14 cellular contexts compared by ENCODE assay signal in the genomic region with DNA sequence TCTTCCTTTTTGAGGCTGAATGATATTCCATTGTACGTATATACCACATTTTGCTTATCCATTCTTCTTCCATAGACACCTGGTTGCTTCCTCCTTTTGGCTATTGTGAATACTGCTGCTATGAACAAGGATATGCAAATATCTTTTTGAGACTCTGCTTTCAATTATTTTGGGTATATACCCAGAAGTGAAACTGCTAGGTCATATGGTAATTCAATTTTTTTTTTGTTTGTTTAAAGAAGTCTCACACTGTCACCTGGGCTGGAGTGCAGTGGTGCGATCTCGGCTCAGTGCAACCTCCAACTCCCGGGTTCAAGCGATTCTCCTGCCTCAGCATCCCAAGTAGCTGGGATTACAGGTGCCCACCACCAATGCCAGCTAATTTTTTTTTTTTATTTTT.
DNase-seq lines count a peak whose midpoint lies in the region; ATAC-seq, FAIRE-seq and TF ChIP-seq lines count a peak whose summit lies in the region.
"Had no signal": no experiment of that assay in that cellular context is flagged by ENCODE, and none has a peak within 500 bp of the region (broad histone marks: within the 10 kb centered on the region; RNA-seq: fewer than 3 reads in every experiment).

No MANE protein-coding gene starts in this region.

- POLR2A ChIA-PET in OCI-LY7 (lab: Charles Lee) = interaction anchor here (2.0 kb wide), 1 partner anchor 77 kb away, joined by 8 read pairs; no protein-coding TSS in a partner anchor

- H3K4me1 ChIP-seq in OCI-LY7 (ENCODE audit: insufficient read depth, low read length, poor library complexity, severe bottlenecking) = peaks cover 69% of the 10 kb centered on the region

- no peak overlapping the region for H3K4me3 ChIP-seq in GM12865 (ENCODE audit: low read depth, low read length)
- H3K4me3 ChIP-seq in OCI-LY7 (ENCODE audit: low read depth, low read length, poor library complexity, severe bottlenecking) = peak overlapping the region; percentile 68
- H3K4me3 ChIP-seq: K562 had no signal

- BruUV-seq in OCI-LY7 (replicated peaks; lab: Mats Ljungman, UMichigan) = no TSS peak

- peak overlapping the region; percentile 97 for H3K4me2 ChIP-seq in OCI-LY7 (ENCODE audit: low read length)

- no peak for FAIRE-seq in H54 (lab: Jason Lieb, UNC)
- FAIRE-seq: endothelial cell of umbilical vein, K562 had no signal

- TF ChIP-seq CTCF in GM12865 (IDR thresholded peaks at IDR 0.05; ENCODE audit: insufficient read depth, low read depth, low read length, missing control alignments) (no peak), OCI-LY7 (conservative IDR thresholded peaks at IDR 0.05; ENCODE audit: low read length) (no peak)

- no peaks in the 10 kb centered on the region for H3K9me2 ChIP-seq in OCI-LY7 (ENCODE audit: insufficient read depth, low read length)

- CTCF ChIA-PET in OCI-LY7 (lab: Charles Lee; ENCODE audit: unreplicated experiment) = no interaction called here

- intact Hi-C loops in OCI-LY7 (cut with micrococcal nuclease; ENCODE audit: unreplicated experiment) = loop anchor here (1.0 to 10.0 kb wide), 4 partner anchors 76 to 476 kb away; partner anchors contain the start of genes METTL14, SEC24D and USP53
- intact Hi-C loops in activated T-helper 1 cell treated with anti-CD3 and anti-CD28 coated beads, Interleukin-12 subunit alpha, Interleukin-12 subunit beta, Interleukin-2, Interleukin-4 antibody, amounts not matched to agents 30 ng/mL and 10 ng/mL and 1 ng/mL, durations not matched to agents 14 hours and 24 hours and 36 hours (cut with micrococcal nuclease) = no loop called here

- H3K79me2 ChIP-seq in OCI-LY7 (ENCODE audit: insufficient read depth, low read depth, low read length) = peaks cover 36% of the 10 kb centered on the region; the same call in 1 of the 2 replicates

- peak overlapping the region; percentile 43; the same call in 1 of the 2 replicates for H2AFZ ChIP-seq in OCI-LY7 (ENCODE audit: low read length)

- H3K9me3 ChIP-seq in OCI-LY7 (ENCODE audit: low read length) = no peaks in the 10 kb centered on the region

- peak overlapping the region; percentile 96 for H3K27ac ChIP-seq in OCI-LY7 (ENCODE audit: low read depth, low read length, poor library complexity, severe bottlenecking)

- no peaks in the 10 kb centered on the region for H3K9me3 Mint-ChIP-seq in activated T-helper 1 cell treated with anti-CD3 and anti-CD28 coated beads, Interleukin-12 subunit alpha, Interleukin-12 subunit beta, Interleukin-2, Interleukin-4 antibody, amounts not matched to agents 30 ng/mL and 10 ng/mL and 1 ng/mL, durations not matched to agents 14 hours and 24 hours and 36 hours

- no peak overlapping the region for H3K27ac Mint-ChIP-seq in activated T-helper 1 cell treated with anti-CD3 and anti-CD28 coated beads, Interleukin-12 subunit alpha, Interleukin-12 subunit beta, Interleukin-2, Interleukin-4 antibody, amounts not matched to agents 30 ng/mL and 10 ng/mL and 1 ng/mL, durations not matched to agents 14 hours and 24 hours and 36 hours

- H3K36me3 ChIP-seq in OCI-LY7 (ENCODE audit: insufficient read depth, low read length) = peaks cover 47% of the 10 kb centered on the region

- H3K27me3 Mint-ChIP-seq in activated T-helper 1 cell treated with anti-CD3 and anti-CD28 coated beads, Interleukin-12 subunit alpha, Interleukin-12 subunit beta, Interleukin-2, Interleukin-4 antibody, amounts not matched to agents 30 ng/mL and 10 ng/mL and 1 ng/mL, durations not matched to agents 14 hours and 24 hours and 36 hours (ENCODE audit: insufficient read depth) = no peaks in the 10 kb centered on the region

- H3K36me3 Mint-ChIP-seq in activated T-helper 1 cell treated with anti-CD3 and anti-CD28 coated beads, Interleukin-12 subunit alpha, Interleukin-12 subunit beta, Interleukin-2, Interleukin-4 antibody, amounts not matched to agents 30 ng/mL and 10 ng/mL and 1 ng/mL, durations not matched to agents 14 hours and 24 hours and 36 hours (ENCODE audit: low read depth) = peaks cover 44% of the 10 kb centered on the region

- peak; percentile 58 for DNase-seq in GM12865 (ENCODE audit: low read depth)
- DNase-seq in OCI-LY7 (ENCODE audit: low spot score) = peak; percentile 85
- no peak for DNase-seq in H54 (ENCODE audit: insufficient read length, low spot score)
- no peak for DNase-seq in activated T-helper 1 cell treated with anti-CD3 and anti-CD28 coated beads, Interleukin-12 subunit alpha, Interleukin-12 subunit beta, Interleukin-2, Interleukin-4 antibody, amounts not matched to agents 30 ng/mL and 10 ng/mL and 1 ng/mL, durations not matched to agents 14 hours and 24 hours and 36 hours (ENCODE audit: low spot score)
- no peak for DNase-seq in NCI-H128 (lab: John Stamatoyannopoulos, UW; ENCODE audit: unreplicated experiment)
- DNase-seq in NOMO-1 treated with DMSO at 0.1 percent for 48 hours (lab: John Stamatoyannopoulos, UW; ENCODE audit: unreplicated experiment) = no peak
- DNase-seq: activated CD4-positive, CD25-positive, alpha-beta regulatory T cell treated with anti-CD3 and anti-CD28 coated beads, Interleukin-2, amount 50 U/mL, for 72 hours; OCI-M1; stimulated activated CD8-positive, alpha-beta memory T cell treated with anti-CD3 and anti-CD28 coated beads, Interleukin-4, amount 100 ng/mL, for 48 hours had no signal

- no peaks in the 10 kb centered on the region for H4K20me1 ChIP-seq in OCI-LY7 (ENCODE audit: insufficient read depth, low read length)

- ATAC-seq in GM19455 (IDR thresholded peaks at IDR 0.05; ENCODE audit: unreplicated experiment) (peak; percentile 98), HG02981 (IDR thresholded peaks at IDR 0.05; ENCODE audit: unreplicated experiment) (peak; percentile 99)
- ATAC-seq: K562, right cardiac atrium had no signal

- H3K4me3 Mint-ChIP-seq in activated T-helper 1 cell treated with anti-CD3 and anti-CD28 coated beads, Interleukin-12 subunit alpha, Interleukin-12 subunit beta, Interleukin-2, Interleukin-4 antibody, amounts not matched to agents 30 ng/mL and 10 ng/mL and 1 ng/mL, durations not matched to agents 14 hours and 24 hours and 36 hours = no peak overlapping the region

- no peak for TF ChIP-seq POLR2A in H54 (IDR thresholded peaks at IDR 0.05; ENCODE audit: low read depth, low read length)

- H3K4me1 Mint-ChIP-seq in activated T-helper 1 cell treated with anti-CD3 and anti-CD28 coated beads, Interleukin-12 subunit alpha, Interleukin-12 subunit beta, Interleukin-2, Interleukin-4 antibody, amounts not matched to agents 30 ng/mL and 10 ng/mL and 1 ng/mL, durations not matched to agents 14 hours and 24 hours and 36 hours (ENCODE audit: low read depth) = peaks cover 15% of the 10 kb centered on the region

Comparison
In these comparisons a context has a peak if more than half of its experiments do, and no peak if none do; other contexts are left out.
1. DNase-seq: peak in GM12865 (single experiment) and OCI-LY7 (single experiment); none in H54 (single experiment), activated T-helper 1 cell treated with anti-CD3 and anti-CD28 coated beads, Interleukin-12 subunit alpha, Interleukin-12 subunit beta, Interleukin-2, Interleukin-4 antibody, amounts not matched to agents 30 ng/mL and 10 ng/mL and 1 ng/mL, durations not matched to agents 14 hours and 24 hours and 36 hours (single experiment), NCI-H128 (single experiment) and NOMO-1 treated with DMSO at 0.1 percent for 48 hours (single experiment).